ENCODE assay signal across 1 cellular context in genomic region chr2:46315103-46315890, GRCh38.
A peak's percentile ranks its signal among the peaks of the same experiment; 100 is the strongest.
TF ChIP-seq lines count a peak whose summit lies in the region.

No MANE protein-coding gene starts in this region.

TF ChIP-seq in K562, 482 proteins besides CTCF, POLR2A, EP300 and RAD21 (continued from another document and continues in another):
- TF ChIP-seq HMGN3 (IDR thresholded peaks at IDR 0.05; ENCODE audit: borderline replicate concordance, extremely low read depth, insufficient read length, low read depth, low read length) (peak; percentile 72), CXXC5 (CRISPR knock-in tag; IDR thresholded peaks at IDR 0.05) (peak; percentile 63), NR2C2 (CRISPR knock-in tag; IDR thresholded peaks at IDR 0.05) (no peak), NR2C2 (tag; IDR thresholded peaks at IDR 0.05) (peak; percentile 61), NFE2 (IDR thresholded peaks at IDR 0.05; ENCODE audit: low read depth) (peak; percentile 50; the same call in 1 of the 2 replicates), MYNN (IDR thresholded peaks at IDR 0.05) (peak; percentile 32; the same call in 1 of the 2 replicates), MYNN (CRISPR knock-in tag; IDR thresholded peaks at IDR 0.05) (no peak), DPF2 (IDR thresholded peaks at IDR 0.05) (peak; percentile 96), HDGF (IDR thresholded peaks at IDR 0.05) (no peak), ZBTB7A (IDR thresholded peaks at IDR 0.05; ENCODE audit: borderline replicate concordance, control insufficient read depth, low read depth, low read length) (no peak), GABPA (tag; conservative IDR thresholded peaks at IDR 0.05; ENCODE audit: low read depth) (0 out of 2 replicates have a peak, but pooled peaks have one; percentile 18), CBX1 (IDR thresholded peaks at IDR 0.05; ENCODE audit: low read depth) (no peak), ZNF449 (CRISPR knock-in tag; IDR thresholded peaks at IDR 0.05) (no peak), SMAD2 (IDR thresholded peaks at IDR 0.05; ENCODE audit: low read depth, low read length) (no peak), SUPT5H (IDR thresholded peaks at IDR 0.05) (no peak), FOXM1 (IDR thresholded peaks at IDR 0.05; ENCODE audit: low read depth) (peak; percentile 45; the same call in 1 of the 2 replicates), FOXM1 (CRISPR knock-in tag; IDR thresholded peaks at IDR 0.05; ENCODE audit: low read depth) (0 out of 2 replicates have a peak, but pooled peaks have one; percentile 65), CBFA2T3 (IDR thresholded peaks at IDR 0.05) (peak; percentile 88), TEAD1 (CRISPR knock-in tag; IDR thresholded peaks at IDR 0.05) (peak in 1 of 2 experiments; percentile 81; a peak in 1 of 4 replicates), VEZF1 (CRISPR knock-in tag; IDR thresholded peaks at IDR 0.05) (peak; percentile 82), HNRNPH1 (optimal IDR thresholded peaks at IDR 0.05; ENCODE audit: low read depth, low read length) (no peak), AFF4 (CRISPR knock-in tag; IDR thresholded peaks at IDR 0.05) (no peak), ZNF175 (CRISPR knock-in tag; IDR thresholded peaks at IDR 0.05; ENCODE audit: low read depth) (peak; percentile 83; the same call in 1 of the 2 replicates), ZNF551 (CRISPR knock-in tag; IDR thresholded peaks at IDR 0.05) (no peak), IRF2 (CRISPR knock-in tag; IDR thresholded peaks at IDR 0.05) (no peak), MAFG (tag; conservative IDR thresholded peaks at IDR 0.05) (no peak), CREM (IDR thresholded peaks at IDR 0.05; ENCODE audit: low read depth) (peak; percentile 77), FOXK2 (conservative IDR thresholded peaks at IDR 0.05 in 1 of 2, IDR thresholded peaks at IDR 0.05 in 1 of 2; ENCODE audit: low read depth in 2 of 2) (peak in 1 of 2 experiments; percentile 47; a peak in 1 of 4 replicates), RBM14 (IDR thresholded peaks at IDR 0.05; ENCODE audit: borderline replicate concordance, insufficient read depth, low read depth, low read length) (no peak), SMARCA5 (IDR thresholded peaks at IDR 0.05) (no peak), NCOR1 (IDR thresholded peaks at IDR 0.05) (peak; percentile 75), KLF16 (IDR thresholded peaks at IDR 0.05) (peak; percentile 45; the same call in 1 of the 2 replicates), MEIS2 (IDR thresholded peaks at IDR 0.05; ENCODE audit: partially characterized antibody) (peak; percentile 44), SP1 (CRISPR knock-in tag; IDR thresholded peaks at IDR 0.05) (no peak), ZNF217 (CRISPR knock-in tag; IDR thresholded peaks at IDR 0.05) (no peak), ZNF282 (CRISPR knock-in tag; IDR thresholded peaks at IDR 0.05) (no peak), KLF1 (tag; IDR thresholded peaks at IDR 0.05) (peak; percentile 30; the same call in 1 of the 2 replicates), FOXJ2 (tag; IDR thresholded peaks at IDR 0.05) (0 out of 2 replicates have a peak, but pooled peaks have one; percentile 44), ZSCAN32 (CRISPR knock-in tag; IDR thresholded peaks at IDR 0.05) (peak; percentile 50; the same call in 1 of the 2 replicates), FOXA3 (CRISPR knock-in tag; conservative IDR thresholded peaks at IDR 0.05 in 1 of 2, IDR thresholded peaks at IDR 0.05 in 1 of 2) (no peak), MYC (IDR thresholded peaks at IDR 0.05; ENCODE audit: low read depth, low read length) (no peak; the same call in 1 of the 2 replicates), MYC (CRISPR knock-in tag; IDR thresholded peaks at IDR 0.05; ENCODE audit: borderline replicate concordance, low read depth) (peak; percentile 60; the same call in 1 of the 2 replicates), EP400 (IDR thresholded peaks at IDR 0.05) (peak; percentile 27), HDAC8 (tag; IDR thresholded peaks at IDR 0.05) (peak; percentile 85), MTA3 (IDR thresholded peaks at IDR 0.05; ENCODE audit: borderline replicate concordance) (peak; percentile 75; the same call in 1 of the 2 replicates), KLF6 (CRISPR knock-in tag; IDR thresholded peaks at IDR 0.05; ENCODE audit: borderline replicate concordance) (no peak), ZNF280A (IDR thresholded peaks at IDR 0.05; ENCODE audit: low read depth, partially characterized antibody) (no peak), GTF2A2 (tag; IDR thresholded peaks at IDR 0.05) (no peak), RNF2 (IDR thresholded peaks at IDR 0.05) (peak; percentile 73), ETV5 (CRISPR knock-in tag; IDR thresholded peaks at IDR 0.05; ENCODE audit: low read depth) (peak; percentile 71)
- TF ChIP-seq, protein P1, sequence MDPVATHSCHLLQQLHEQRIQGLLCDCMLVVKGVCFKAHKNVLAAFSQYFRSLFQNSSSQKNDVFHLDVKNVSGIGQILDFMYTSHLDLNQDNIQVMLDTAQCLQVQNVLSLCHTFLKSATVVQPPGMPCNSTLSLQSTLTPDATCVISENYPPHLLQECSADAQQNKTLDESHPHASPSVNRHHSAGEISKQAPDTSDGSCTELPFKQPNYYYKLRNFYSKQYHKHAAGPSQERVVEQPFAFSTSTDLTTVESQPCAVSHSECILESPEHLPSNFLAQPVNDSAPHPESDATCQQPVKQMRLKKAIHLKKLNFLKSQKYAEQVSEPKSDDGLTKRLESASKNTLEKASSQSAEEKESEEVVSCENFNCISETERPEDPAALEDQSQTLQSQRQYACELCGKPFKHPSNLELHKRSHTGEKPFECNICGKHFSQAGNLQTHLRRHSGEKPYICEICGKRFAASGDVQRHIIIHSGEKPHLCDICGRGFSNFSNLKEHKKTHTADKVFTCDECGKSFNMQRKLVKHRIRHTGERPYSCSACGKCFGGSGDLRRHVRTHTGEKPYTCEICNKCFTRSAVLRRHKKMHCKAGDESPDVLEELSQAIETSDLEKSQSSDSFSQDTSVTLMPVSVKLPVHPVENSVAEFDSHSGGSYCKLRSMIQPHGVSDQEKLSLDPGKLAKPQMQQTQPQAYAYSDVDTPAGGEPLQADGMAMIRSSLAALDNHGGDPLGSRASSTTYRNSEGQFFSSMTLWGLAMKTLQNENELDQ (CRISPR knock-in tag; IDR thresholded peaks at IDR 0.05; ENCODE audit: borderline replicate concordance): no peak
- TF ChIP-seq, protein P2, sequence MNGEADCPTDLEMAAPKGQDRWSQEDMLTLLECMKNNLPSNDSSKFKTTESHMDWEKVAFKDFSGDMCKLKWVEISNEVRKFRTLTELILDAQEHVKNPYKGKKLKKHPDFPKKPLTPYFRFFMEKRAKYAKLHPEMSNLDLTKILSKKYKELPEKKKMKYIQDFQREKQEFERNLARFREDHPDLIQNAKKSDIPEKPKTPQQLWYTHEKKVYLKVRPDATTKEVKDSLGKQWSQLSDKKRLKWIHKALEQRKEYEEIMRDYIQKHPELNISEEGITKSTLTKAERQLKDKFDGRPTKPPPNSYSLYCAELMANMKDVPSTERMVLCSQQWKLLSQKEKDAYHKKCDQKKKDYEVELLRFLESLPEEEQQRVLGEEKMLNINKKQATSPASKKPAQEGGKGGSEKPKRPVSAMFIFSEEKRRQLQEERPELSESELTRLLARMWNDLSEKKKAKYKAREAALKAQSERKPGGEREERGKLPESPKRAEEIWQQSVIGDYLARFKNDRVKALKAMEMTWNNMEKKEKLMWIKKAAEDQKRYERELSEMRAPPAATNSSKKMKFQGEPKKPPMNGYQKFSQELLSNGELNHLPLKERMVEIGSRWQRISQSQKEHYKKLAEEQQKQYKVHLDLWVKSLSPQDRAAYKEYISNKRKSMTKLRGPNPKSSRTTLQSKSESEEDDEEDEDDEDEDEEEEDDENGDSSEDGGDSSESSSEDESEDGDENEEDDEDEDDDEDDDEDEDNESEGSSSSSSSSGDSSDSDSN (IDR thresholded peaks at IDR 0.05; ENCODE audit: borderline replicate concordance in 1 of 2, low read depth in 2 of 2, low read length in 2 of 2): peak in 1 of 2 experiments; percentile 71; a peak in 1 of 4 replicates
- TF ChIP-seq, protein P3, sequence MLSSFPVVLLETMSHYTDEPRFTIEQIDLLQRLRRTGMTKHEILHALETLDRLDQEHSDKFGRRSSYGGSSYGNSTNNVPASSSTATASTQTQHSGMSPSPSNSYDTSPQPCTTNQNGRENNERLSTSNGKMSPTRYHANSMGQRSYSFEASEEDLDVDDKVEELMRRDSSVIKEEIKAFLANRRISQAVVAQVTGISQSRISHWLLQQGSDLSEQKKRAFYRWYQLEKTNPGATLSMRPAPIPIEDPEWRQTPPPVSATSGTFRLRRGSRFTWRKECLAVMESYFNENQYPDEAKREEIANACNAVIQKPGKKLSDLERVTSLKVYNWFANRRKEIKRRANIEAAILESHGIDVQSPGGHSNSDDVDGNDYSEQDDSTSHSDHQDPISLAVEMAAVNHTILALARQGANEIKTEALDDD (IDR thresholded peaks at IDR 0.05): peak; percentile 42; the same call in 1 of the 2 replicates
- TF ChIP-seq, protein P4, sequence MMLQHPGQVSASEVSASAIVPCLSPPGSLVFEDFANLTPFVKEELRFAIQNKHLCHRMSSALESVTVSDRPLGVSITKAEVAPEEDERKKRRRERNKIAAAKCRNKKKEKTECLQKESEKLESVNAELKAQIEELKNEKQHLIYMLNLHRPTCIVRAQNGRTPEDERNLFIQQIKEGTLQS (IDR thresholded peaks at IDR 0.05): peak; percentile 96
- TF ChIP-seq, protein P4 (CRISPR knock-in tag; conservative IDR thresholded peaks at IDR 0.05): peak; percentile 81; the same call in 1 of the 2 replicates
- TF ChIP-seq, protein P5, sequence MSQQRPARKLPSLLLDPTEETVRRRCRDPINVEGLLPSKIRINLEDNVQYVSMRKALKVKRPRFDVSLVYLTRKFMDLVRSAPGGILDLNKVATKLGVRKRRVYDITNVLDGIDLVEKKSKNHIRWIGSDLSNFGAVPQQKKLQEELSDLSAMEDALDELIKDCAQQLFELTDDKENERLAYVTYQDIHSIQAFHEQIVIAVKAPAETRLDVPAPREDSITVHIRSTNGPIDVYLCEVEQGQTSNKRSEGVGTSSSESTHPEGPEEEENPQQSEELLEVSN (IDR thresholded peaks at IDR 0.05; ENCODE audit: borderline replicate concordance in 1 of 2, extremely low read depth in 1 of 2, insufficient read depth in 1 of 2, insufficient read length in 1 of 2, low read depth in 1 of 2, low read length in 1 of 2, poor library complexity in 1 of 2, severe bottlenecking in 1 of 2): no peak
